In the genomic region with DNA sequence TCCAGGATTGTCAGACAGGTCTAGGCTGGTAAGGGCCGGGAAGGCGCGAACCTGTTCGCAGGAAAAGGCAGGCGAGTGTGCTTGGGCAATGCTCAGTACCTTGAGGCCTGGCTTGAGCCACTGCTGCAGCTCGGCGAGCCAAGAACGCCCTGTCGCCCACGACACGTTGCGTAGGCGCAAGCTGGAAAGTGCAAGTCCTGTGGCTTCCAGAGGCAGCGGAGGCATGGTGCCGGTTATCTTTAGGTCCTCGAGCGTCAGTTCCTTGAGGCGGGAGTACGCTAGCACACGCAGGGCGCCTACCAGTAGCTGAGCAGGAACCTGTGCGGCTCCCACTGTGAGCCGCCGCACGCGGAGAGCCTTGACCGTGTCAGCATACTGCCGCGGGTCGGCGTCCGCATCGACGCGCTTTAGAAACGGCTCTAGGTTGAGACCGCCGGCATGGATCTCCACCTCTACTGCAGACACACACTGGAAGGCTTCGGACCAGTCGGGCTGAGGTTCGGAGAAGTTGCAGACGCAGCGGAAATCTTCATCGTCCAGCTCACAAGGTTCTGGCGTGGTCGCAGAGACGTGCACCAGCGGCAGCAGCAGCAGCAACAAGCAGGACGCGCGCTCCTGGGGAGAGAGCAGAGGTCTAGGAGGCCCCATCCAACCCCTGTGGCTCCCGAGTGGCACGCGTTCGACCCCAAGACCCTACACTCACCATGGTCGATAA, we compare ENCODE assay signal across 8 cellular contexts. TPM values are rescaled to one million over a fixed set of nuclear protein-coding genes. Genes with fewer than 3 reads are reported as not detected.
DNase-seq lines count a peak whose midpoint lies in the region; ATAC-seq and TF ChIP-seq lines count a peak whose summit lies in the region.

No MANE protein-coding gene starts in this region.

- TF ChIP-seq POLR2A in GM18951 (IDR thresholded peaks at IDR 0.05; ENCODE audit: extremely low read depth, insufficient read depth, insufficient read length), result peak; percentile 24

- peaks cover 23% of the 10 kb centered on the region for H3K4me1 Mint-ChIP-seq in activated CD4-positive, alpha-beta T cell treated with anti-CD3 and anti-CD28 coated beads, Interleukin-2, amount 10 ng/mL, durations not matched to agents 24 days and 14 days
- H3K4me1 Mint-ChIP-seq in dendritic cell treated with granulocyte-macrophage colony-stimulating factor and Interleukin-4, amounts not matched to agents 40 ng/mL and 50 ng/mL, for 4 days (ENCODE audit: low read depth), result peaks cover 44% of the 10 kb centered on the region
- peaks cover 22% of the 10 kb centered on the region for H3K4me1 Mint-ChIP-seq in memory B cell
- peaks cover 30% of the 10 kb centered on the region for H3K4me1 Mint-ChIP-seq in stimulated activated naive CD8-positive, alpha-beta T cell treated with anti-CD3 and anti-CD28 coated beads, Interleukin-15, Interleukin-2, amounts not matched to agents 100 ng/mL and 50 ng/mL, for 24 hours (ENCODE audit: low read depth)

- peak overlapping the region; percentile 81 for H3K4me3 Mint-ChIP-seq in activated CD4-positive, alpha-beta T cell treated with anti-CD3 and anti-CD28 coated beads, Interleukin-2, amount 10 ng/mL, durations not matched to agents 24 days and 14 days
- peak overlapping the region; percentile 77 for H3K4me3 Mint-ChIP-seq in dendritic cell treated with granulocyte-macrophage colony-stimulating factor and Interleukin-4, amounts not matched to agents 40 ng/mL and 50 ng/mL, for 4 days
- H3K4me3 Mint-ChIP-seq in memory B cell, result peak overlapping the region; percentile 88
- peak overlapping the region; percentile 83 for H3K4me3 Mint-ChIP-seq in stimulated activated naive CD8-positive, alpha-beta T cell treated with anti-CD3 and anti-CD28 coated beads, Interleukin-15, Interleukin-2, amounts not matched to agents 100 ng/mL and 50 ng/mL, for 24 hours

- peaks cover 18% of the 10 kb centered on the region for H3K27me3 Mint-ChIP-seq in activated CD4-positive, alpha-beta T cell treated with anti-CD3 and anti-CD28 coated beads, Interleukin-2, amount 10 ng/mL, durations not matched to agents 24 days and 14 days
- no peaks in the 10 kb centered on the region for H3K27me3 Mint-ChIP-seq in dendritic cell treated with granulocyte-macrophage colony-stimulating factor and Interleukin-4, amounts not matched to agents 40 ng/mL and 50 ng/mL, for 4 days
- H3K27me3 Mint-ChIP-seq in memory B cell, result peaks cover 6% of the 10 kb centered on the region
- peaks cover 19% of the 10 kb centered on the region for H3K27me3 Mint-ChIP-seq in stimulated activated naive CD8-positive, alpha-beta T cell treated with anti-CD3 and anti-CD28 coated beads, Interleukin-15, Interleukin-2, amounts not matched to agents 100 ng/mL and 50 ng/mL, for 24 hours

- DNase-seq in ACHN (peak; percentile 32), memory B cell (ENCODE audit: low spot score in 2 of 2) (peak; percentile 23 to 44), 8988T (no peak)
- peak; percentile 84 for DNase-seq in activated CD4-positive, alpha-beta T cell treated with anti-CD3 and anti-CD28 coated beads, Interleukin-2, amount 10 ng/mL, durations not matched to agents 24 days and 14 days

- in situ Hi-C loops in ACHN (cut with HindIII; ENCODE audit: low pct_ligation_motif_present, low pct_unique_long_range_greater_than_20kb, low sequenced_read_pairs) (no loop called here), GM18951 (cut with MboI; ENCODE audit: low sequenced_read_pairs, unreplicated experiment) (no loop called here)

- intact Hi-C loops in activated CD4-positive, alpha-beta T cell treated with anti-CD3 and anti-CD28 coated beads, Interleukin-2, amount 10 ng/mL, durations not matched to agents 24 days and 14 days (cut with micrococcal nuclease), result loop anchor here (1.0 kb wide), 1 partner anchor 68 kb away; a partner anchor contains a TSS
- intact Hi-C loops in dendritic cell treated with granulocyte-macrophage colony-stimulating factor and Interleukin-4, amounts not matched to agents 40 ng/mL and 50 ng/mL, for 4 days (cut with micrococcal nuclease), result loop anchor here (1.0 kb wide), 2 partner anchors 20 to 84 kb away; no protein-coding TSS in a partner anchor

- H3K27ac Mint-ChIP-seq in activated CD4-positive, alpha-beta T cell treated with anti-CD3 and anti-CD28 coated beads, Interleukin-2, amount 10 ng/mL, durations not matched to agents 24 days and 14 days, result peak overlapping the region; percentile 60
- peak overlapping the region; percentile 84 for H3K27ac Mint-ChIP-seq in dendritic cell treated with granulocyte-macrophage colony-stimulating factor and Interleukin-4, amounts not matched to agents 40 ng/mL and 50 ng/mL, for 4 days
- no peak overlapping the region for H3K27ac Mint-ChIP-seq in memory B cell
- peak overlapping the region; percentile 55 for H3K27ac Mint-ChIP-seq in stimulated activated naive CD8-positive, alpha-beta T cell treated with anti-CD3 and anti-CD28 coated beads, Interleukin-15, Interleukin-2, amounts not matched to agents 100 ng/mL and 50 ng/mL, for 24 hours

- ATAC-seq in HG03442 (IDR thresholded peaks at IDR 0.05; ENCODE audit: unreplicated experiment), result peak; percentile 56
- ATAC-seq in memory B cell (ENCODE audit: low read depth), result peak; percentile 73

- H3K36me3 Mint-ChIP-seq in activated CD4-positive, alpha-beta T cell treated with anti-CD3 and anti-CD28 coated beads, Interleukin-2, amount 10 ng/mL, durations not matched to agents 24 days and 14 days (ENCODE audit: low read depth), result no peaks in the 10 kb centered on the region
- H3K36me3 Mint-ChIP-seq in dendritic cell treated with granulocyte-macrophage colony-stimulating factor and Interleukin-4, amounts not matched to agents 40 ng/mL and 50 ng/mL, for 4 days (ENCODE audit: low read depth), result peaks cover 38% of the 10 kb centered on the region
- no peaks in the 10 kb centered on the region for H3K36me3 Mint-ChIP-seq in memory B cell
- peaks cover 3% of the 10 kb centered on the region for H3K36me3 Mint-ChIP-seq in stimulated activated naive CD8-positive, alpha-beta T cell treated with anti-CD3 and anti-CD28 coated beads, Interleukin-15, Interleukin-2, amounts not matched to agents 100 ng/mL and 50 ng/mL, for 24 hours (ENCODE audit: low read depth)

- H3K9me3 Mint-ChIP-seq in activated CD4-positive, alpha-beta T cell treated with anti-CD3 and anti-CD28 coated beads, Interleukin-2, amount 10 ng/mL, durations not matched to agents 24 days and 14 days, result no peaks in the 10 kb centered on the region
- peaks cover 10% of the 10 kb centered on the region for H3K9me3 Mint-ChIP-seq in dendritic cell treated with granulocyte-macrophage colony-stimulating factor and Interleukin-4, amounts not matched to agents 40 ng/mL and 50 ng/mL, for 4 days
- no peaks in the 10 kb centered on the region for H3K9me3 Mint-ChIP-seq in memory B cell
- peaks cover 3% of the 10 kb centered on the region for H3K9me3 Mint-ChIP-seq in stimulated activated naive CD8-positive, alpha-beta T cell treated with anti-CD3 and anti-CD28 coated beads, Interleukin-15, Interleukin-2, amounts not matched to agents 100 ng/mL and 50 ng/mL, for 24 hours

RNA-seq across cellular contexts. Expression of a gene that starts 0.5 kb away (rescaled TPM):
- total RNA-seq in activated CD4-positive, alpha-beta T cell treated with anti-CD3 and anti-CD28 coated beads, Interleukin-2, amount 10 ng/mL, durations not matched to agents 24 days and 14 days, result 0.31 and 0.35 TPM in 2 replicates

RNA-seq across cellular contexts. Expression of a gene that starts 6.7 kb away (rescaled TPM):
- total RNA-seq in activated CD4-positive, alpha-beta T cell treated with anti-CD3 and anti-CD28 coated beads, Interleukin-2, amount 10 ng/mL, durations not matched to agents 24 days and 14 days, result 38.1 and 41.9 TPM in 2 replicates

RNA-seq across cellular contexts. Expression of a gene that starts 14.9 kb away (rescaled TPM):
- 63.2 and 63.6 TPM in 2 replicates for total RNA-seq in activated CD4-positive, alpha-beta T cell treated with anti-CD3 and anti-CD28 coated beads, Interleukin-2, amount 10 ng/mL, durations not matched to agents 24 days and 14 days

RNA-seq across cellular contexts. Expression of a gene that starts 15.1 kb away (rescaled TPM):
- 112 and 113 TPM in 2 replicates for total RNA-seq in activated CD4-positive, alpha-beta T cell treated with anti-CD3 and anti-CD28 coated beads, Interleukin-2, amount 10 ng/mL, durations not matched to agents 24 days and 14 days

RNA-seq across cellular contexts. Expression of a gene that starts 32.2 kb away (rescaled TPM):
- total RNA-seq in activated CD4-positive, alpha-beta T cell treated with anti-CD3 and anti-CD28 coated beads, Interleukin-2, amount 10 ng/mL, durations not matched to agents 24 days and 14 days, result 41.6 and 42.9 TPM in 2 replicates
